ENCODE assay signal across 11 cellular contexts in the genomic region with DNA sequence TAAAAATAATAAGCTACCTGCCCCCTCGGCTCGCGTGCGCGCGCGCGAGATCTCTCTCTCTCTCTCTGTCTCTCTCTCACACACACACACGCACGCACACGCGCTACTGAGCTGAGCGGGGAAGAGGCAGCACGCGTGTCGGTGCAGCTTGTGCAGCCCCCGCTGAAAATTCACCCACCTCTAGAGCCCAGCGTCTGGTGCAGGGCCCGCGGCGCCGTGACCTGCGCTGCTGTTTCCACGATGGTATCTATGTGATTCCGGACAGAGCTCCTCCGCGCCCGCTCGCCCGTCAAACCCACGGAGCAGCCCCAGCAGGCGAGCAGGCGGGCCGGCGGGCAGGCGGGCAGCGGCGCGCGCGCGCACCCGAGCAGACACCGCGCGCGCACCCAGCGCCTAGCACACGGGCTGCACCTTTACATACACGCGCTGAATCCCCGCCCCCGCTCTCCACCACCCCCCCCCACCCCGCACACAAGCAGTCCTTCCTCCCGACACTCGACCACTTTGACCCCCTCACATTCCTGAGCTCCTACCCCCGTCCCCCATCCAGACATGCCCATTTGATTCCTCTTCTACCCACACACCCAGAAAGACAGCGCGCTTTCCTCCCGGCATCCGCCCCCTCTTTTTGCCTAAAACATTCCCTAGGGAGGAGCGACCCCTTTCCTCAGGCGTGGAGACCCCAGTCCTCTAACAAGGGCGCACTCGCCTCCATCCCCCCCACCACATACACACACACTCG. TPM values are rescaled to one million over a fixed set of nuclear protein-coding genes. Genes with fewer than 3 reads are reported as not detected.
DNase-seq lines count a peak whose midpoint lies in the region; ATAC-seq and TF ChIP-seq lines count a peak whose summit lies in the region.
"Had no signal": no experiment of that assay in that cellular context is flagged by ENCODE, and none has a peak within 500 bp of the region (broad histone marks: within the 10 kb centered on the region; RNA-seq: fewer than 3 reads in every experiment).

No MANE protein-coding gene starts in this region.

- no peaks in the 10 kb centered on the region for H3K36me3 Mint-ChIP-seq in activated CD4-positive, alpha-beta T cell treated with anti-CD3 and anti-CD28 coated beads, Interleukin-2, amount 10 ng/mL, durations not matched to agents 7 days and 5 days (ENCODE audit: low read depth)

- ATAC-seq in GM18907 (IDR thresholded peaks at IDR 0.05; ENCODE audit: unreplicated experiment): no peak
- ATAC-seq in HG03196 (IDR thresholded peaks at IDR 0.05; ENCODE audit: unreplicated experiment): no peak

- H3K27ac ChIP-seq in neural cell (ENCODE audit: low read length) (peak overlapping the region; percentile 47), vagina (no peak overlapping the region)
- H3K27ac ChIP-seq: VCaP had no signal

- peaks cover 2% of the 10 kb centered on the region for H3K4me1 Mint-ChIP-seq in activated CD4-positive, alpha-beta T cell treated with anti-CD3 and anti-CD28 coated beads, Interleukin-2, amount 10 ng/mL, durations not matched to agents 7 days and 5 days

- no peaks in the 10 kb centered on the region for H3K79me2 ChIP-seq in neural cell (replicated peaks; ENCODE audit: insufficient read depth, low read length)

- peak overlapping the region; percentile 62 for H3K9ac ChIP-seq in neural cell (ENCODE audit: low read length)

- H2AFZ ChIP-seq in neural cell (ENCODE audit: low read depth, low read length): peak overlapping the region; percentile 45

- H3K27ac Mint-ChIP-seq in activated CD4-positive, alpha-beta T cell treated with anti-CD3 and anti-CD28 coated beads, Interleukin-2, amount 10 ng/mL, durations not matched to agents 7 days and 5 days: peak overlapping the region; percentile 64

- H3K4me3 ChIP-seq in fibroblast of villous mesenchyme (ENCODE audit: low read depth, low read length) (peak overlapping the region; percentile 44), neural cell (ENCODE audit: low read length) (peak overlapping the region; percentile 76), vagina (peak overlapping the region; percentile 33 to 38)
- H3K4me3 ChIP-seq: lung had no signal

- H3K9me3 Mint-ChIP-seq in activated CD4-positive, alpha-beta T cell treated with anti-CD3 and anti-CD28 coated beads, Interleukin-2, amount 10 ng/mL, durations not matched to agents 7 days and 5 days: no peaks in the 10 kb centered on the region

- H3K4me1 ChIP-seq in vagina: no peaks in the 10 kb centered on the region

- CTCF ChIA-PET in activated CD4-positive, alpha-beta T cell treated with anti-CD3 and anti-CD28 coated beads, Interleukin-2, amount 10 ng/mL, durations not matched to agents 7 days and 5 days (lab: Charles Lee): no interaction called here

- POLR2A ChIA-PET in activated CD4-positive, alpha-beta T cell treated with anti-CD3 and anti-CD28 coated beads, Interleukin-2, amount 10 ng/mL, durations not matched to agents 7 days and 5 days (lab: Charles Lee): no interaction called here

- H3K9me2 ChIP-seq in neural cell (ENCODE audit: insufficient read depth, low read length): no peaks in the 10 kb centered on the region

- no peak for DNase-seq in activated CD4-positive, alpha-beta T cell treated with anti-CD3 and anti-CD28 coated beads, Interleukin-2, amount 10 ng/mL, durations not matched to agents 7 days and 5 days
- DNase-seq in activated CD4-positive, alpha-beta T cell treated with anti-CD3 and anti-CD28 coated beads for 4 hours: no peak
- no peak for DNase-seq in fibroblast of villous mesenchyme (ENCODE audit: low read depth)
- no peak for DNase-seq in vagina (ENCODE audit: extremely low spot score in 2 of 2)
- no peak for DNase-seq in GM19238 (ENCODE audit: insufficient read length, low spot score)
- DNase-seq: NCI-H2029 had no signal

- TF ChIP-seq CTCF in fibroblast of villous mesenchyme (IDR thresholded peaks at IDR 0.05; ENCODE audit: insufficient read depth, low read depth, low read length) (no peak), neural cell (IDR thresholded peaks at IDR 0.05; ENCODE audit: poor library complexity, severe bottlenecking) (no peak), vagina (IDR thresholded peaks at IDR 0.05) (no peak)

- intact Hi-C loops in vagina (cut with DNase I): no loop called here

- no peaks in the 10 kb centered on the region for H3K36me3 ChIP-seq in neural cell (ENCODE audit: insufficient read depth, low read length)
- H3K36me3 ChIP-seq in vagina: no peaks in the 10 kb centered on the region

- H3K4me2 ChIP-seq in neural cell (ENCODE audit: low read length): no peak overlapping the region

- no peaks in the 10 kb centered on the region for H3K27me3 ChIP-seq in neural cell (ENCODE audit: insufficient read depth, low read depth, low read length)
- no peaks in the 10 kb centered on the region for H3K27me3 ChIP-seq in vagina

- TF ChIP-seq RAD21 in neural cell (conservative IDR thresholded peaks at IDR 0.05): no peak

- TF ChIP-seq POLR2A in vagina (IDR thresholded peaks at IDR 0.05): no peak

- no peak for TF ChIP-seq EP300 in neural cell (conservative IDR thresholded peaks at IDR 0.05; ENCODE audit: poor library complexity, severe bottlenecking)

- H3F3A ChIP-seq in neural cell (ENCODE audit: insufficient read depth, low read length, poor library complexity, severe bottlenecking): no peaks in the 10 kb centered on the region

- H3K9me3 ChIP-seq in neural cell (ENCODE audit: low read length) (no peaks in the 10 kb centered on the region), vagina (no peaks in the 10 kb centered on the region)

- no peaks in the 10 kb centered on the region for H4K20me1 ChIP-seq in neural cell (ENCODE audit: insufficient read depth)

- peaks cover 15% of the 10 kb centered on the region for H3K27me3 Mint-ChIP-seq in activated CD4-positive, alpha-beta T cell treated with anti-CD3 and anti-CD28 coated beads, Interleukin-2, amount 10 ng/mL, durations not matched to agents 7 days and 5 days

- no peak overlapping the region for H3K4me3 Mint-ChIP-seq in activated CD4-positive, alpha-beta T cell treated with anti-CD3 and anti-CD28 coated beads, Interleukin-2, amount 10 ng/mL, durations not matched to agents 7 days and 5 days

TF ChIP-seq in neural cell, 6 proteins besides CTCF, POLR2A, EP300 and RAD21:
- TF ChIP-seq POLR2AphosphoS5 (IDR thresholded peaks at IDR 0.05) (no peak), MXI1 (conservative IDR thresholded peaks at IDR 0.05; ENCODE audit: poor library complexity, severe bottlenecking) (peak; percentile 60), TAF1 (IDR thresholded peaks at IDR 0.05; ENCODE audit: low read depth) (no peak), EZH2 (IDR thresholded peaks at IDR 0.05; ENCODE audit: borderline replicate concordance, insufficient read depth, low read length, poor library complexity, severe bottlenecking) (no peak), SMC3 (conservative IDR thresholded peaks at IDR 0.05; ENCODE audit: poor library complexity) (peak; percentile 21)
- TF ChIP-seq, protein P1, sequence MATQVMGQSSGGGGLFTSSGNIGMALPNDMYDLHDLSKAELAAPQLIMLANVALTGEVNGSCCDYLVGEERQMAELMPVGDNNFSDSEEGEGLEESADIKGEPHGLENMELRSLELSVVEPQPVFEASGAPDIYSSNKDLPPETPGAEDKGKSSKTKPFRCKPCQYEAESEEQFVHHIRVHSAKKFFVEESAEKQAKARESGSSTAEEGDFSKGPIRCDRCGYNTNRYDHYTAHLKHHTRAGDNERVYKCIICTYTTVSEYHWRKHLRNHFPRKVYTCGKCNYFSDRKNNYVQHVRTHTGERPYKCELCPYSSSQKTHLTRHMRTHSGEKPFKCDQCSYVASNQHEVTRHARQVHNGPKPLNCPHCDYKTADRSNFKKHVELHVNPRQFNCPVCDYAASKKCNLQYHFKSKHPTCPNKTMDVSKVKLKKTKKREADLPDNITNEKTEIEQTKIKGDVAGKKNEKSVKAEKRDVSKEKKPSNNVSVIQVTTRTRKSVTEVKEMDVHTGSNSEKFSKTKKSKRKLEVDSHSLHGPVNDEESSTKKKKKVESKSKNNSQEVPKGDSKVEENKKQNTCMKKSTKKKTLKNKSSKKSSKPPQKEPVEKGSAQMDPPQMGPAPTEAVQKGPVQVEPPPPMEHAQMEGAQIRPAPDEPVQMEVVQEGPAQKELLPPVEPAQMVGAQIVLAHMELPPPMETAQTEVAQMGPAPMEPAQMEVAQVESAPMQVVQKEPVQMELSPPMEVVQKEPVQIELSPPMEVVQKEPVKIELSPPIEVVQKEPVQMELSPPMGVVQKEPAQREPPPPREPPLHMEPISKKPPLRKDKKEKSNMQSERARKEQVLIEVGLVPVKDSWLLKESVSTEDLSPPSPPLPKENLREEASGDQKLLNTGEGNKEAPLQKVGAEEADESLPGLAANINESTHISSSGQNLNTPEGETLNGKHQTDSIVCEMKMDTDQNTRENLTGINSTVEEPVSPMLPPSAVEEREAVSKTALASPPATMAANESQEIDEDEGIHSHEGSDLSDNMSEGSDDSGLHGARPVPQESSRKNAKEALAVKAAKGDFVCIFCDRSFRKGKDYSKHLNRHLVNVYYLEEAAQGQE (IDR thresholded peaks at IDR 0.05; ENCODE audit: borderline replicate concordance): no peak

RNA-seq across cellular contexts. Expression of a gene that starts 1.0 kb away (rescaled TPM):
- total RNA-seq in activated CD4-positive, alpha-beta T cell treated with anti-CD3 and anti-CD28 coated beads, Interleukin-2, amount 10 ng/mL, durations not matched to agents 7 days and 5 days: not detected
- total RNA-seq in fibroblast of villous mesenchyme: 3.0 and 6.1 TPM in 2 replicates
- polyA plus RNA-seq in neural cell: 3.8 and 4.5 TPM in 2 replicates
- 20.0 and 24.7 TPM in 2 replicates for polyA minus RNA-seq in neural cell
- total RNA-seq in vagina: 3.2 TPM
